ENCODE assay signal across 12 cellular contexts in genomic region chr1:223341111-223341510, GRCh38. TPM values are rescaled to one million over a fixed set of nuclear protein-coding genes. Genes with fewer than 3 reads are reported as not detected.
DNase-seq lines count a peak whose midpoint lies in the region; ATAC-seq and TF ChIP-seq lines count a peak whose summit lies in the region.
"Had no signal": no experiment of that assay in that cellular context is flagged by ENCODE, and none has a peak within 500 bp of the region (broad histone marks: within the 10 kb centered on the region; RNA-seq: fewer than 3 reads in every experiment).

No MANE protein-coding gene starts in this region.

- H3K9ac ChIP-seq in SK-N-SH: no peak overlapping the region

- no peak overlapping the region for H2AFZ ChIP-seq in SK-N-SH (ENCODE audit: low read depth)

- H3K36me3 ChIP-seq in testis (ENCODE audit: low read depth, missing control alignments): no peaks in the 10 kb centered on the region
- H3K36me3 ChIP-seq in SK-N-SH (replicated peaks in 1 of 2; ENCODE audit: control insufficient read depth in 1 of 2, insufficient read depth in 2 of 2, low read length in 1 of 2): no peaks in the 10 kb centered on the region
- H3K36me3 ChIP-seq: Peyer's patch had no signal

- POLR2A ChIA-PET in SK-N-SH (lab: Yijun Ruan, JAX): no interaction called here

- H3K4me2 ChIP-seq in SK-N-SH: no peak overlapping the region

- H3K27me3 ChIP-seq in testis: no peaks in the 10 kb centered on the region
- H3K27me3 ChIP-seq in SK-N-SH (ENCODE audit: insufficient read depth): peaks cover 9% of the 10 kb centered on the region; the same call in 1 of the 2 replicates
- H3K27me3 ChIP-seq: Peyer's patch had no signal

- CTCF ChIA-PET in SK-N-SH (lab: Yijun Ruan, JAX): no interaction called here

- no peaks in the 10 kb centered on the region for H3K79me2 ChIP-seq in SK-N-SH (ENCODE audit: insufficient read depth)

- DNase-seq in NCI-H1436 (lab: John Stamatoyannopoulos, UW) (peak; percentile 18), NCI-H1436 treated with DMSO at 0.1 percent for 48 hours (lab: John Stamatoyannopoulos, UW) (no peak), amniotic epithelial cell (ENCODE audit: low read depth) (peak; percentile 49), cardiac septum (ENCODE audit: low spot score) (peak; percentile 87), testis (peak; percentile 76), SK-N-SH (no peak)
- no peak for DNase-seq in activated CD4-positive, alpha-beta T cell treated with anti-CD3 and anti-CD28 coated beads for 48 hours
- DNase-seq: central memory CD4-positive, alpha-beta T cell; nephron progenitor cell; Peyer's patch had no signal

- H3K4me3 ChIP-seq in testis (no peak overlapping the region), SK-N-SH (ENCODE audit: low read depth in 2 of 2, low read length in 1 of 2) (no peak overlapping the region)
- H3K4me3 ChIP-seq: Peyer's patch had no signal

- no peak for TF ChIP-seq POLR2A in testis (IDR thresholded peaks at IDR 0.05)

- no peaks in the 10 kb centered on the region for H3K9me2 ChIP-seq in SK-N-SH

- intact Hi-C loops in cardiac septum (cut with DNase I): loop anchor here (5.0 kb wide), 1 partner anchor 86 kb away; no protein-coding TSS in a partner anchor
- intact Hi-C loops in testis (cut with DNase I; ENCODE audit: low total_unique reads): no loop called here

- 47 to 64% methylated on average over 7 of the region's 7 CpGs for WGBS in testis, 2 donors
- 6% methylated on average over 1 of the region's 7 CpGs for WGBS in SK-N-SH (ENCODE audit: low lambda C conversion rate)

- no peak for TF ChIP-seq EP300 in SK-N-SH (IDR thresholded peaks at IDR 0.05; ENCODE audit: borderline replicate concordance in 1 of 2, low read depth in 1 of 2, low read length in 1 of 2)

- no peak for ATAC-seq in HG02885 (IDR thresholded peaks at IDR 0.05; ENCODE audit: poor library complexity, unreplicated experiment)

- H3K27ac ChIP-seq in testis: peak overlapping the region in 1 of 2 donors; percentile 60
- no peak overlapping the region for H3K27ac ChIP-seq in SK-N-SH (ENCODE audit: low read depth in 2 of 2, low read length in 1 of 2)
- H3K27ac ChIP-seq: Peyer's patch had no signal

- no peaks in the 10 kb centered on the region for H3K9me3 ChIP-seq in testis
- no peaks in the 10 kb centered on the region for H3K9me3 ChIP-seq in SK-N-SH
- H3K9me3 ChIP-seq: Peyer's patch had no signal

- H4K20me1 ChIP-seq in SK-N-SH (ENCODE audit: insufficient read depth): no peaks in the 10 kb centered on the region

- H3F3A ChIP-seq in SK-N-SH (replicated peaks; ENCODE audit: insufficient read depth): no peaks in the 10 kb centered on the region

- TF ChIP-seq CTCF in testis (IDR thresholded peaks at IDR 0.05) (no peak), SK-N-SH (IDR thresholded peaks at IDR 0.05) (no peak)

- TF ChIP-seq RAD21 in SK-N-SH (IDR thresholded peaks at IDR 0.05; ENCODE audit: low read length): no peak

- H3K4me1 ChIP-seq in testis (peaks cover 63% of the 10 kb centered on the region), SK-N-SH (ENCODE audit: control insufficient read depth in 1 of 2, insufficient read depth in 2 of 2, low read depth in 1 of 2, low read length in 1 of 2) (peaks cover 0 to 2% of the 10 kb centered on the region in 2 experiments; a peak in 1 of 4 replicates)
- H3K4me1 ChIP-seq: Peyer's patch had no signal

TF ChIP-seq in SK-N-SH, 30 proteins besides CTCF, POLR2A, EP300 and RAD21 (continues in another document):
- TF ChIP-seq MAX (IDR thresholded peaks at IDR 0.05; ENCODE audit: low read depth) (no peak), RXRA (IDR thresholded peaks at IDR 0.05; ENCODE audit: borderline replicate concordance, low read depth) (no peak), JUND (IDR thresholded peaks at IDR 0.05) (no peak), YY1 (IDR thresholded peaks at IDR 0.05; ENCODE audit: low read depth) (no peak), POLR2AphosphoS5 (IDR thresholded peaks at IDR 0.05; ENCODE audit: low read depth, low read length) (no peak), IRF3 (IDR thresholded peaks at IDR 0.05; ENCODE audit: low read depth, low read length) (no peak), TAF1 (IDR thresholded peaks at IDR 0.05; ENCODE audit: borderline replicate concordance, low read depth, low read length) (no peak), RCOR1 (IDR thresholded peaks at IDR 0.05; ENCODE audit: low read length) (no peak), ELF1 (IDR thresholded peaks at IDR 0.05) (no peak), MEF2A (IDR thresholded peaks at IDR 0.05; ENCODE audit: borderline replicate concordance, low read depth) (no peak), CHD2 (IDR thresholded peaks at IDR 0.05; ENCODE audit: low read length, partially characterized antibody) (no peak), NFIC (IDR thresholded peaks at IDR 0.05; ENCODE audit: borderline replicate concordance) (no peak), REST (IDR thresholded peaks at IDR 0.05; ENCODE audit: low read depth, low read length) (no peak), SIN3A (IDR thresholded peaks at IDR 0.05; ENCODE audit: borderline replicate concordance, low read depth, low read length) (no peak), EZH2phosphoT487 (IDR thresholded peaks at IDR 0.05; ENCODE audit: borderline replicate concordance, low read depth) (no peak), USF2 (IDR thresholded peaks at IDR 0.05; ENCODE audit: borderline replicate concordance, low read depth, low read length) (no peak), MXI1 (IDR thresholded peaks at IDR 0.05; ENCODE audit: low read depth, low read length) (no peak), FOXJ3 (CRISPR knock-in tag; IDR thresholded peaks at IDR 0.05) (no peak)

RNA-seq across cellular contexts. Expression of gene SUSD4, which starts 22.9 kb away (rescaled TPM):
- total RNA-seq in cardiac septum (6.4 TPM), testis (10 to 100 TPM; 13.9 to 17.7 TPM)
- polyA plus RNA-seq in testis (ENCODE audit: insufficient read depth, low read depth, low replicate concordance) (13.9 TPM), SK-N-SH (2012; rRNA removed) (0.21 and 0.31 TPM in 2 replicates)
- polyA plus RNA-seq in SK-N-SH (2012; cell fraction: cytosol; rRNA removed): 0.06 and 0.30 TPM in 2 replicates
- 0.39 and 1.8 TPM in 2 replicates for polyA plus RNA-seq in SK-N-SH (2012; cell fraction: nucleus; rRNA removed)

RNA-seq across cellular contexts. Expression of gene CCDC185, which starts 52.1 kb away (rescaled TPM):
- not detected for total RNA-seq in cardiac septum
- total RNA-seq in testis: 10 to 100 TPM; 17.2 to 29.8 TPM
- polyA plus RNA-seq in testis (ENCODE audit: insufficient read depth, low read depth, low replicate concordance): 64.8 TPM
- not detected in 2 replicates for polyA plus RNA-seq in SK-N-SH (2012; rRNA removed)
- not detected in 2 replicates for polyA plus RNA-seq in SK-N-SH (2012; cell fraction: cytosol; rRNA removed)
- polyA plus RNA-seq in SK-N-SH (2012; cell fraction: nucleus; rRNA removed): not detected in 2 replicates
- total RNA-seq: Peyer's patch, ureter had no signal

Comparison
In these comparisons a context has a peak if more than half of its experiments do, and no peak if none do; other contexts are left out.
1. DNase-seq: peak in NCI-H1436 (single experiment), amniotic epithelial cell (single experiment), cardiac septum (single experiment) and testis (single experiment); none in NCI-H1436 treated with DMSO at 0.1 percent for 48 hours (single experiment), SK-N-SH (single experiment) and activated CD4-positive, alpha-beta T cell treated with anti-CD3 and anti-CD28 coated beads for 48 hours (single experiment).
2. RNA of gene CCDC185, which starts 52.1 kb away (total RNA-seq): 17.2 to 29.8 TPM in testis; not detected in cardiac septum (single experiment); every median in the first group is over 10 times any median in the second.